Comparison of ENCODE assay signal across 25 cellular contexts in the genomic region with DNA sequence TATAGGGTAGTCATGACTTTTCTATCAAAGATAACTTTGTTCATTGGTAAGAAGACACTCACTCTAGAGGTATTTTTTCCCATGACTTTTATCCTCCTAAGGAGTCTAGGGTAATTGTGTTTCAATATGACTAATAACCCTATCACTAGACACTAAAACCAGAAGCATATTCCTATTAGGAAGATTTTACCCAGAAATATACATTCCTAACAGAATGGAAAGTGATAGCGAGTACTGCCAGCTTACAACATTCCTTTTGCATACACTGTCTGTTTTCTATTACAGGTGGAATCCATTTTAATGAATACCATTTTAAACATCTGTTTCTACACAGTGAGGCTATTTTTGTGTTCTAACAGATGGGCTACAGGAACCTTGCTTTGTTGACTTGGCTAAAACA. TPM values are rescaled to one million over a fixed set of nuclear protein-coding genes. Genes with fewer than 3 reads are reported as not detected.
A peak's percentile ranks its signal among the peaks of the same experiment; 100 is the strongest.
DNase-seq lines count a peak whose midpoint lies in the region; ATAC-seq and TF ChIP-seq lines count a peak whose summit lies in the region.
"Had no signal": no experiment of that assay in that cellular context is flagged by ENCODE, and none has a peak within 500 bp of the region (broad histone marks: within the 10 kb centered on the region; RNA-seq: fewer than 3 reads in every experiment).

No MANE protein-coding gene starts in this region.

- H3K36me3 ChIP-seq in GM23248 (ENCODE audit: low read depth) (no peaks in the 10 kb centered on the region), RWPE2 (ENCODE audit: low read depth) (no peaks in the 10 kb centered on the region), mesendoderm (ENCODE audit: control insufficient read depth, insufficient read depth, low read length) (no peaks in the 10 kb centered on the region)
- H3K36me3 ChIP-seq: BLaER1, suprapubic skin had no signal

- H4K20me1 ChIP-seq in GM23248 (ENCODE audit: insufficient read depth) = no peaks in the 10 kb centered on the region
- H4K20me1 ChIP-seq: BLaER1 had no signal

- WGBS in GM23248 (ENCODE audit: low coverage in 1 of 2, low lambda C conversion rate in 2 of 2, missing lambda C conversion rate in 2 of 2), 2 experiments = 0% methylated on average over 1 of the region's 1 CpG
- no CpG with 5 or more reads among the region's 1 CpG for WGBS in mesendoderm (ENCODE audit: extremely low coverage, insufficient coverage, low lambda C conversion rate)

- no peak overlapping the region for H4K8ac ChIP-seq in mesendoderm (ENCODE audit: low read depth, low read length)

- H2BK15ac ChIP-seq in mesendoderm (replicated peaks; ENCODE audit: low read depth) = no peak overlapping the region

- POLR2A ChIA-PET in AG04450 (lab: Yijun Ruan, JAX) = no interaction called here

- H3K9ac ChIP-seq in GM23248 (no peak overlapping the region), mesendoderm (ENCODE audit: low read length) (no peak overlapping the region)
- H3K9ac ChIP-seq: BLaER1 had no signal

- no peak overlapping the region for H3K56ac ChIP-seq in mesendoderm (ENCODE audit: low read length)

- in situ Hi-C loops in GM23248 (cut with MboI) = no loop called here

- H3K23ac ChIP-seq in mesendoderm (ENCODE audit: low read length) = no peak overlapping the region

- CTCF ChIA-PET in AG04450 (lab: Charles Lee) = interaction anchor here (0.9 kb wide), 1 partner anchor 118 kb away, joined by 3 read pairs; no protein-coding TSS in a partner anchor

- no peak overlapping the region for H3K4me3 ChIP-seq in AG04450 (ENCODE audit: low read depth, low read length)
- no peak overlapping the region for H3K4me3 ChIP-seq in GM23248
- no peak overlapping the region for H3K4me3 ChIP-seq in RWPE2 (ENCODE audit: severe bottlenecking)
- no peak overlapping the region for H3K4me3 ChIP-seq in mesendoderm (ENCODE audit: low read length)
- H3K4me3 ChIP-seq: BLaER1, hepatocyte, K562, suprapubic skin had no signal

- H3K18ac ChIP-seq in mesendoderm (ENCODE audit: low read length) = no peak overlapping the region

- TF ChIP-seq CTCF in AG04450 (IDR thresholded peaks at IDR 0.05; ENCODE audit: low read depth, low read length) (no peak), RWPE2 (IDR thresholded peaks at IDR 0.05; ENCODE audit: poor library complexity, severe bottlenecking) (no peak)

- ATAC-seq in RWPE2 (ENCODE audit: low read depth) (peak; percentile 95), GM21381 (IDR thresholded peaks at IDR 0.05; ENCODE audit: unreplicated experiment) (no peak)
- ATAC-seq: K562 had no signal

- H2AK5ac ChIP-seq in mesendoderm (ENCODE audit: low read length) = no peak overlapping the region

- H2BK120ac ChIP-seq in mesendoderm (ENCODE audit: low read depth, low read length) = no peak overlapping the region

- no peaks in the 10 kb centered on the region for H3K79me1 ChIP-seq in mesendoderm (ENCODE audit: low read length)

- H4K5ac ChIP-seq in mesendoderm (ENCODE audit: low read length) = no peak overlapping the region

- H3K4me2 ChIP-seq in GM23248 (ENCODE audit: unreplicated experiment) (peak overlapping the region; percentile 46), mesendoderm (ENCODE audit: low read length) (no peak overlapping the region)
- H3K4me2 ChIP-seq: BLaER1, hepatocyte had no signal

- H3K79me2 ChIP-seq in GM23248 (ENCODE audit: insufficient read depth) = no peaks in the 10 kb centered on the region
- no peaks in the 10 kb centered on the region for H3K79me2 ChIP-seq in mesendoderm (ENCODE audit: control insufficient read depth, insufficient read depth, low read length)
- H3K79me2 ChIP-seq: hepatocyte had no signal

- no peak overlapping the region for H3K4ac ChIP-seq in mesendoderm (ENCODE audit: low read depth, low read length)

- H3F3A ChIP-seq in GM23248 (ENCODE audit: insufficient read depth) = peaks cover 21% of the 10 kb centered on the region

- H3K4me1 ChIP-seq in GM23248 (ENCODE audit: insufficient read depth) (peaks cover 16% of the 10 kb centered on the region), RWPE2 (ENCODE audit: insufficient read depth, poor library complexity, severe bottlenecking) (peaks cover 22% of the 10 kb centered on the region), mesendoderm (ENCODE audit: control insufficient read depth, low read depth, low read length) (no peaks in the 10 kb centered on the region)
- H3K4me1 ChIP-seq: BLaER1, suprapubic skin had no signal

- no peak overlapping the region for H2AFZ ChIP-seq in GM23248
- H2AFZ ChIP-seq: hepatocyte had no signal

- H3K9me3 ChIP-seq in AG04450 (ENCODE audit: control insufficient read depth, insufficient read depth, low read length) (no peaks in the 10 kb centered on the region; the same call in 1 of the 2 replicates), GM23248 (ENCODE audit: low read depth) (no peaks in the 10 kb centered on the region), RWPE2 (ENCODE audit: severe bottlenecking) (no peaks in the 10 kb centered on the region)
- H3K9me3 ChIP-seq: BLaER1, suprapubic skin had no signal

- DNase-seq in AG04450 (ENCODE audit: low read depth, low spot score) (peak; percentile 4), GM23248 (peak; percentile 74), RWPE2 (ENCODE audit: low spot score) (no peak), fibroblast of the conjunctiva (ENCODE audit: low read depth) (peak; percentile 18), mesendoderm (no peak), NCI-H1930 (lab: John Stamatoyannopoulos, UW) (no peak), T1000 (lab: John Stamatoyannopoulos, UW) (no peak)
- DNase-seq: activated CD4-positive, alpha-beta T cell treated with anti-CD3 and anti-CD28 coated beads for 48 hours; activated CD8-positive, alpha-beta memory T cell treated with anti-CD3 and anti-CD28 coated beads, Interleukin-2, amount 50 U/mL, for 48 hours; activated naive CD4-positive, alpha-beta T cell; cortex of kidney; left colon; NCI-H1105 treated with DMSO at 0.1 percent for 48 hours; occipital lobe; stimulated activated CD4-positive, alpha-beta T cell treated with anti-CD3 and anti-CD28 coated beads, Interleukin-4, amount 100 ng/mL, for 24 hours; stimulated activated CD8-positive, alpha-beta memory T cell treated with anti-CD3 and anti-CD28 coated beads, Interleukin-4, amount 100 ng/mL, for 48 hours had no signal

- H3K27ac ChIP-seq in AG04450 (ENCODE audit: low read depth, low read length) (no peak overlapping the region), GM23248 (no peak overlapping the region), RWPE2 (ENCODE audit: poor library complexity, severe bottlenecking) (peak overlapping the region; percentile 63), mesendoderm (ENCODE audit: low read depth, low read length) (no peak overlapping the region)
- H3K27ac ChIP-seq: BLaER1, hepatocyte, suprapubic skin had no signal

- H3K9me2 ChIP-seq in GM23248 (ENCODE audit: insufficient read depth) = no peaks in the 10 kb centered on the region

- no peak overlapping the region for H2BK5ac ChIP-seq in mesendoderm (ENCODE audit: low read length)

- peaks cover 3% of the 10 kb centered on the region for H3K27me3 ChIP-seq in AG04450 (ENCODE audit: control insufficient read depth, insufficient read depth, low read length)
- H3K27me3 ChIP-seq in GM23248 (replicated peaks; ENCODE audit: insufficient read depth) = peaks cover 2% of the 10 kb centered on the region
- no peaks in the 10 kb centered on the region for H3K27me3 ChIP-seq in RWPE2 (ENCODE audit: insufficient read depth, poor library complexity, severe bottlenecking)
- no peaks in the 10 kb centered on the region for H3K27me3 ChIP-seq in mesendoderm (ENCODE audit: insufficient read depth, low read length, poor library complexity)
- H3K27me3 ChIP-seq: BLaER1, hepatocyte, suprapubic skin had no signal

RNA-seq across cellular contexts. Expression of a gene that starts 31.4 kb away (rescaled TPM):
- polyA plus RNA-seq in AG04450 (2011; rRNA removed) (not detected in 2 replicates), GM23248 (2016; fragmentation: Nextera tagmentation; extraction: Ambion mirVana) (not detected in 2 replicates)
- polyA minus RNA-seq in AG04450 (2011; rRNA and poly(A)+ RNA removed) = not detected in 2 replicates
- not detected in 2 replicates for total RNA-seq in GM23248 (2014; rRNA removed; shearing (Covaris generic))
- polyA plus RNA-seq in mesendoderm (2013, experiment 1 of 2) = not detected
- not detected for polyA plus RNA-seq in mesendoderm (2013, experiment 2 of 2)
- total RNA-seq: epithelial cell of proximal tubule, hepatocyte, K562, left colon, mononuclear cell, NCI-H460, occipital lobe, skeletal muscle tissue, suprapubic skin had no signal
- polyA plus RNA-seq: hepatocyte, K562 had no signal

Comparison
In these comparisons a context has a peak if more than half of its experiments do, and no peak if none do; other contexts are left out.
1. DNase-seq: peak in AG04450 (single experiment), GM23248 (single experiment) and fibroblast of the conjunctiva (single experiment); none in RWPE2 (single experiment), mesendoderm (single experiment), NCI-H1930 (0 of 2) and T1000 (single experiment).